1 cellular context compared by ENCODE assay signal in the genomic region with DNA sequence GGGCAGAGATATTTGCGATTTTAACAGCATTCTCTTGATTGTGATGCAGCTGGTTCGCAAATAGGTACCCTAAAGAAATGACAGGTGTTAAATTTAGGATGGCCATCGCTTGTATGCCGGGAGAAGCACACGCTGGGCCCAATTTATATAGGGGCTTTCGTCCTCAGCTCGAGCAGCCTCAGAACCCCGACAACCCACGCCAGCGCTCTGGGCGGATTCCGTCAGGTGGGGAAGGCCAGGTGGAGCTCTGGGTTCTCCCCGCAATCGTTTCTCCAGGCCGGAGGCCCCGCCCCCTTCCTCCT.
TF ChIP-seq lines count a peak whose summit lies in the region.

No MANE protein-coding gene starts in this region.

TF ChIP-seq in GM12878, 131 proteins besides CTCF, POLR2A, EP300 and RAD21 (continued from another document):
- TF ChIP-seq, protein P1, sequence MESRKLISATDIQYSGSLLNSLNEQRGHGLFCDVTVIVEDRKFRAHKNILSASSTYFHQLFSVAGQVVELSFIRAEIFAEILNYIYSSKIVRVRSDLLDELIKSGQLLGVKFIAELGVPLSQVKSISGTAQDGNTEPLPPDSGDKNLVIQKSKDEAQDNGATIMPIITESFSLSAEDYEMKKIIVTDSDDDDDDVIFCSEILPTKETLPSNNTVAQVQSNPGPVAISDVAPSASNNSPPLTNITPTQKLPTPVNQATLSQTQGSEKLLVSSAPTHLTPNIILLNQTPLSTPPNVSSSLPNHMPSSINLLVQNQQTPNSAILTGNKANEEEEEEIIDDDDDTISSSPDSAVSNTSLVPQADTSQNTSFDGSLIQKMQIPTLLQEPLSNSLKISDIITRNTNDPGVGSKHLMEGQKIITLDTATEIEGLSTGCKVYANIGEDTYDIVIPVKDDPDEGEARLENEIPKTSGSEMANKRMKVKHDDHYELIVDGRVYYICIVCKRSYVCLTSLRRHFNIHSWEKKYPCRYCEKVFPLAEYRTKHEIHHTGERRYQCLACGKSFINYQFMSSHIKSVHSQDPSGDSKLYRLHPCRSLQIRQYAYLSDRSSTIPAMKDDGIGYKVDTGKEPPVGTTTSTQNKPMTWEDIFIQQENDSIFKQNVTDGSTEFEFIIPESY (IDR thresholded peaks at IDR 0.05): no peak
